9 cellular contexts compared by ENCODE assay signal in genomic region chr21:41868062-41868710, GRCh38.
DNase-seq lines count a peak whose midpoint lies in the region; ATAC-seq and TF ChIP-seq lines count a peak whose summit lies in the region.
"Had no signal": no experiment of that assay in that cellular context is flagged by ENCODE, and none has a peak within 500 bp of the region (broad histone marks: within the 10 kb centered on the region; RNA-seq: fewer than 3 reads in every experiment).

No MANE protein-coding gene starts in this region.

- peaks cover 34% of the 10 kb centered on the region for H3K79me2 ChIP-seq in MM.1S (ENCODE audit: low read length)

- peak overlapping the region; percentile 43 for H3K4me3 ChIP-seq in MM.1S (ENCODE audit: low read length)

- H3K36me3 ChIP-seq in MM.1S (replicated peaks; ENCODE audit: insufficient read depth, low read length): no peaks in the 10 kb centered on the region

- peak overlapping the region; percentile 54 for H3K9ac ChIP-seq in MM.1S (ENCODE audit: low read length)

- H3K4me1 ChIP-seq in MM.1S (ENCODE audit: low read length): peaks cover 54% of the 10 kb centered on the region

- H3K9me3 ChIP-seq in MM.1S (replicated peaks; ENCODE audit: insufficient read depth, low read length): no peaks in the 10 kb centered on the region

- H3K9me2 ChIP-seq in MM.1S (replicated peaks; ENCODE audit: insufficient read depth, low read length): no peaks in the 10 kb centered on the region

- TF ChIP-seq CTCF in MM.1S (IDR thresholded peaks at IDR 0.05; ENCODE audit: low read length): peak; percentile 15

- peak overlapping the region; percentile 71 for H3K4me2 ChIP-seq in MM.1S (ENCODE audit: low read depth, low read length)

- H4K20me1 ChIP-seq in MM.1S (ENCODE audit: insufficient read depth, low read length): no peaks in the 10 kb centered on the region

- ATAC-seq in GM18909 (IDR thresholded peaks at IDR 0.05; ENCODE audit: poor library complexity, unreplicated experiment) (peak; percentile 45), HG02759 (IDR thresholded peaks at IDR 0.05; ENCODE audit: unreplicated experiment) (peak; percentile 67), HG03469 (IDR thresholded peaks at IDR 0.05; ENCODE audit: unreplicated experiment) (no peak)

- H3K27ac ChIP-seq in MM.1S (ENCODE audit: low read length): peak overlapping the region; percentile 86

- peak; percentile 54 for DNase-seq in AG08395 (ENCODE audit: low spot score)
- peak; percentile 97 for DNase-seq in MM.1S
- no peak for DNase-seq in kidney glomerular epithelial cell (lab: John Stamatoyannopoulos, UW)
- no peak for DNase-seq in activated T-cell treated with anti-CD3 and anti-CD28 coated beads, Interleukin-2, amount 50 U/mL, for 48 hours
- DNase-seq in NCI-H774 (lab: John Stamatoyannopoulos, UW): no peak
- DNase-seq: T-helper 9 cell had no signal

- peak overlapping the region; percentile 8; the same call in 1 of the 2 replicates for H2AFZ ChIP-seq in MM.1S (ENCODE audit: low read length)

- peaks cover 45% of the 10 kb centered on the region for H3F3A ChIP-seq in MM.1S (ENCODE audit: insufficient read depth, low read length)

- no peaks in the 10 kb centered on the region for H3K27me3 ChIP-seq in MM.1S (replicated peaks; ENCODE audit: insufficient read depth, low read length)

Comparison
In these comparisons a context has a peak if more than half of its experiments do, and no peak if none do; other contexts are left out.
1. DNase-seq: peak in AG08395 (single experiment) and MM.1S (single experiment); none in kidney glomerular epithelial cell (single experiment), activated T-cell treated with anti-CD3 and anti-CD28 coated beads, Interleukin-2, amount 50 U/mL, for 48 hours (0 of 2) and NCI-H774 (single experiment).